Comparison of ENCODE assay signal across 8 cellular contexts in genomic region chr2:44168684-44169154, GRCh38.
DNase-seq lines count a peak whose midpoint lies in the region; ATAC-seq and TF ChIP-seq lines count a peak whose summit lies in the region.

Gene PPM1B (plus strand): TSS chr2:44168875. CDS start chr2:44201200, 32,325 bp downstream.

- H3K9ac ChIP-seq in SU-DHL-6 (ENCODE audit: low read length) (peak within 1 kb of the TSS; percentile 95), iPS-15b (ENCODE audit: low read depth, low read length) (peak within 1 kb of the TSS; percentile 74)

- no peaks in the 10 kb centered on the region for H3K9me2 ChIP-seq in SU-DHL-6 (replicated peaks; ENCODE audit: insufficient read depth, low read length)

- H3K27me3 ChIP-seq in SU-DHL-6 (ENCODE audit: low read length) (no peaks in the 10 kb centered on the region), iPS-15b (ENCODE audit: control insufficient read depth, insufficient read depth, low read length) (no peaks in the 10 kb centered on the region)

- H2AFZ ChIP-seq in SU-DHL-6 (ENCODE audit: low read depth, low read length, severe bottlenecking), result peak within 1 kb of the TSS; percentile 63

- TF ChIP-seq CTCF in SU-DHL-6 (IDR thresholded peaks at IDR 0.05; ENCODE audit: insufficient read depth, low read length, poor library complexity, severe bottlenecking), result no peak

- H3K4me2 ChIP-seq in SU-DHL-6 (ENCODE audit: low read depth, low read length, poor library complexity, severe bottlenecking), result peak within 1 kb of the TSS; percentile 98

- DNase-seq in amygdala (lab: John Stamatoyannopoulos, UW), result peak in 47 of 56 donors; percentile 82 to 100 (median 100)
- DNase-seq in stimulated activated CD4-positive, alpha-beta T cell treated with anti-CD3 and anti-CD28 coated beads, Interleukin-15, amount 100 ng/mL, for 1 hour (ENCODE audit: low read depth in 1 of 2, low spot score in 1 of 2), result peak; percentile 99
- DNase-seq in medulla oblongata (ENCODE audit: extremely low spot score), result no peak
- no peak for DNase-seq in NCI-H226

- peak within 1 kb of the TSS; percentile 81 for H3K27ac ChIP-seq in SU-DHL-6 (ENCODE audit: low read depth, low read length)

- H3F3A ChIP-seq in SU-DHL-6 (ENCODE audit: insufficient read depth), result 0 out of 2 replicates have a peak, but pooled peaks cover 3% of the 10 kb centered on the region

- peaks cover 23% of the 10 kb centered on the region; the same call in 1 of the 2 replicates for H4K20me1 ChIP-seq in SU-DHL-6 (ENCODE audit: low read depth, low read length)

- H3K79me2 ChIP-seq in SU-DHL-6 (ENCODE audit: insufficient read depth, low read length), result peaks cover 49% of the 10 kb centered on the region

- peak within 1 kb of the TSS; percentile 95 for H3K4me3 ChIP-seq in SU-DHL-6 (ENCODE audit: insufficient read depth, low read length, poor library complexity, severe bottlenecking)
- H3K4me3 ChIP-seq in iPS-15b (ENCODE audit: low read depth, low read length), result peak within 1 kb of the TSS; percentile 96

- H3K36me3 ChIP-seq in SU-DHL-6 (ENCODE audit: low read length) (no peaks in the 10 kb centered on the region), iPS-15b (ENCODE audit: control insufficient read depth, insufficient read depth, low read length) (no peaks in the 10 kb centered on the region)

- H3K9me3 ChIP-seq in SU-DHL-6 (ENCODE audit: insufficient read depth, low read length) (no peaks in the 10 kb centered on the region), iPS-15b (ENCODE audit: control insufficient read depth, insufficient read depth, low read length) (no peaks in the 10 kb centered on the region)

- ATAC-seq in GM18519 (IDR thresholded peaks at IDR 0.05; ENCODE audit: low FRiP score, unreplicated experiment) (peak; percentile 41), HG02938 (IDR thresholded peaks at IDR 0.05; ENCODE audit: unreplicated experiment) (peak; percentile 68)

- peaks cover 2% of the 10 kb centered on the region for H3K4me1 ChIP-seq in iPS-15b (ENCODE audit: control insufficient read depth, insufficient read depth, low read length)

Comparison
In these comparisons a context has a peak if more than half of its experiments do, and no peak if none do; other contexts are left out.
1. DNase-seq: peak in amygdala (47 of 56) and stimulated activated CD4-positive, alpha-beta T cell treated with anti-CD3 and anti-CD28 coated beads, Interleukin-15, amount 100 ng/mL, for 1 hour (2 of 2); none in medulla oblongata (single experiment) and NCI-H226 (single experiment).